Comparison of ENCODE assay signal across 8 cellular contexts in genomic region chr14:33792387-33793368, GRCh38.
DNase-seq lines count a peak whose midpoint lies in the region; ATAC-seq, FAIRE-seq and TF ChIP-seq lines count a peak whose summit lies in the region.

No MANE protein-coding gene starts in this region.

- H3K9me3 Mint-ChIP-seq in activated CD4-positive, alpha-beta T cell treated with anti-CD3 and anti-CD28 coated beads for 36 hours (ENCODE audit: low read depth) = no peaks in the 10 kb centered on the region

- TF ChIP-seq POLR2A in GM12891 (IDR thresholded peaks at IDR 0.05; ENCODE audit: low read depth, low read length) = no peak

- H3K27ac Mint-ChIP-seq in activated CD4-positive, alpha-beta T cell treated with anti-CD3 and anti-CD28 coated beads for 36 hours = no peak overlapping the region

- FAIRE-seq in GM12891 (lab: Jason Lieb, UNC) = peak; percentile 82

- intact Hi-C loops in activated CD4-positive, alpha-beta T cell treated with anti-CD3 and anti-CD28 coated beads for 36 hours (cut with DNase I, micrococcal nuclease) = loop anchor here (1.0 to 5.0 kb wide), 6 partner anchors 115 to 1216 kb away; no protein-coding TSS in a partner anchor
- intact Hi-C loops in left colon (cut with DNase I, micrococcal nuclease) = loop anchor here in 1 of 2 donors (5.0 kb wide), 1 partner anchor 1215 kb away; no protein-coding TSS in a partner anchor

- H3K4me3 Mint-ChIP-seq in activated CD4-positive, alpha-beta T cell treated with anti-CD3 and anti-CD28 coated beads for 36 hours = no peak overlapping the region

- POLR2A ChIA-PET in activated CD4-positive, alpha-beta T cell treated with anti-CD3 and anti-CD28 coated beads for 36 hours (lab: Charles Lee) = no interaction called here

- DNase-seq in GM12891 (ENCODE audit: insufficient read length, low spot score) (peak; percentile 52), NCI-H226 (peak; percentile 44), cerebellum (ENCODE audit: low spot score) (peak; percentile 69), left colon (peak; percentile 59 to 86)
- DNase-seq in activated CD4-positive, alpha-beta T cell treated with anti-CD3 and anti-CD28 coated beads for 36 hours = peak; percentile 84
- peak; percentile 67 for DNase-seq in stimulated activated CD4-positive, alpha-beta T cell treated with anti-CD3 and anti-CD28 coated beads, Interleukin-1b, Interleukin-23, amount 100 ng/mL, for 48 hours

- CTCF ChIA-PET in activated CD4-positive, alpha-beta T cell treated with anti-CD3 and anti-CD28 coated beads for 36 hours (lab: Charles Lee) = interaction anchor here (0.6 to 3.5 kb wide), 38 partner anchors 9 to 1216 kb away, joined by 3 to 50 read pairs (median 3); no protein-coding TSS in a partner anchor

- peaks cover 26% of the 10 kb centered on the region for H3K27me3 Mint-ChIP-seq in activated CD4-positive, alpha-beta T cell treated with anti-CD3 and anti-CD28 coated beads for 36 hours

- ATAC-seq in HG03039 (IDR thresholded peaks at IDR 0.05; ENCODE audit: unreplicated experiment) (peak; percentile 55), left colon (peak; percentile 84), GM19328 (IDR thresholded peaks at IDR 0.05; ENCODE audit: unreplicated experiment) (no peak)
- peak; percentile 47 for ATAC-seq in activated CD4-positive, alpha-beta T cell treated with anti-CD3 and anti-CD28 coated beads for 36 hours

- H3K36me3 Mint-ChIP-seq in activated CD4-positive, alpha-beta T cell treated with anti-CD3 and anti-CD28 coated beads for 36 hours (ENCODE audit: low read depth) = no peaks in the 10 kb centered on the region

- peaks cover 16% of the 10 kb centered on the region for H3K4me1 Mint-ChIP-seq in activated CD4-positive, alpha-beta T cell treated with anti-CD3 and anti-CD28 coated beads for 36 hours

TF ChIP-seq in GM12891, 5 proteins besides CTCF, POLR2A, EP300 and RAD21:
- TF ChIP-seq PAX5 (IDR thresholded peaks at IDR 0.05; ENCODE audit: insufficient read depth, low read length, severe bottlenecking) (no peak), POU2F2 (IDR thresholded peaks at IDR 0.05; ENCODE audit: low read depth, low read length) (no peak), TAF1 (IDR thresholded peaks at IDR 0.05; ENCODE audit: low read depth, low read length) (no peak), POLR2AphosphoS5 (IDR thresholded peaks at IDR 0.05; ENCODE audit: low read depth, low read length) (no peak), SPI1 (IDR thresholded peaks at IDR 0.05; ENCODE audit: low read depth, low read length) (no peak)
